ENCODE assay signal across 15 cellular contexts in genomic region chr11:125214466-125215204, GRCh38. TPM values are rescaled to one million over a fixed set of nuclear protein-coding genes. Genes with fewer than 3 reads are reported as not detected.
DNase-seq lines count a peak whose midpoint lies in the region; ATAC-seq, FAIRE-seq and TF ChIP-seq lines count a peak whose summit lies in the region.
"Had no signal": no experiment of that assay in that cellular context is flagged by ENCODE, and none has a peak within 500 bp of the region (broad histone marks: within the 10 kb centered on the region; RNA-seq: fewer than 3 reads in every experiment).

No MANE protein-coding gene starts in this region.

- no peaks in the 10 kb centered on the region for H3K9me2 ChIP-seq in SK-N-SH

- 57 to 76% methylated on average over 11 of the region's 11 CpGs for WGBS in pancreas, 2 donors
- 53% methylated on average over 9 of the region's 11 CpGs for WGBS in SK-N-SH (ENCODE audit: low lambda C conversion rate)

- CTCF ChIA-PET in SK-N-SH (lab: Yijun Ruan, JAX), result no interaction called here

- H3K4me3 ChIP-seq in iPS-20b (ENCODE audit: low read length) (no peak overlapping the region), pancreas (no peak overlapping the region), SK-N-SH (ENCODE audit: low read depth in 2 of 2, low read length in 1 of 2) (no peak overlapping the region)

- peak; percentile 74 for DNase-seq in ELF-1 (ENCODE audit: low read depth, low spot score)
- DNase-seq in dermis blood vessel endothelial cell, result peak; percentile 52
- DNase-seq in pancreas, result no peak
- DNase-seq in SK-N-SH, result no peak
- no peak for DNase-seq in NCI-H69 (lab: John Stamatoyannopoulos, UW)
- no peak for DNase-seq in AG08396 (ENCODE audit: low spot score)
- DNase-seq: activated CD4-positive, alpha-beta memory T cell treated with anti-CD3 and anti-CD28 coated beads for 36 hours; activated naive CD4-positive, alpha-beta T cell; HFFc6; hypothalamus; NCI-H2171; stimulated activated CD4-positive, alpha-beta T cell treated with anti-CD3 and anti-CD28 coated beads, Interleukin-4, amount 100 ng/mL, for 4 hours had no signal

- no peaks in the 10 kb centered on the region for H3F3A ChIP-seq in SK-N-SH (replicated peaks; ENCODE audit: insufficient read depth)

- no peak for FAIRE-seq in pancreas (lab: Jason Lieb, UNC)

- POLR2A ChIA-PET in SK-N-SH (lab: Yijun Ruan, JAX), result no interaction called here

- TF ChIP-seq EP300 in SK-N-SH (IDR thresholded peaks at IDR 0.05; ENCODE audit: borderline replicate concordance in 1 of 2, low read depth in 1 of 2, low read length in 1 of 2), result no peak

- H3K79me2 ChIP-seq in SK-N-SH (ENCODE audit: insufficient read depth), result no peaks in the 10 kb centered on the region

- no peaks in the 10 kb centered on the region for H3K9me3 ChIP-seq in iPS-20b (ENCODE audit: insufficient read depth, low read depth, low read length)
- no peaks in the 10 kb centered on the region for H3K9me3 ChIP-seq in pancreas
- no peaks in the 10 kb centered on the region for H3K9me3 ChIP-seq in SK-N-SH
- H3K9me3 ChIP-seq: neutrophil had no signal

- TF ChIP-seq CTCF in pancreas (IDR thresholded peaks at IDR 0.05) (no peak), SK-N-SH (IDR thresholded peaks at IDR 0.05) (no peak)

- no peak for TF ChIP-seq RAD21 in SK-N-SH (IDR thresholded peaks at IDR 0.05; ENCODE audit: low read length)

- H4K20me1 ChIP-seq in SK-N-SH (ENCODE audit: insufficient read depth), result no peaks in the 10 kb centered on the region

- H3K36me3 ChIP-seq in iPS-20b (ENCODE audit: insufficient read depth, low read depth, low read length) (no peaks in the 10 kb centered on the region), pancreas (no peaks in the 10 kb centered on the region), SK-N-SH (replicated peaks in 1 of 2; ENCODE audit: control insufficient read depth in 1 of 2, insufficient read depth in 2 of 2, low read length in 1 of 2) (no peaks in the 10 kb centered on the region)
- H3K36me3 ChIP-seq: neutrophil had no signal

- H3K27me3 ChIP-seq in iPS-20b (ENCODE audit: insufficient read depth, low read length) (no peaks in the 10 kb centered on the region; the same call in 1 of the 2 replicates), pancreas (no peaks in the 10 kb centered on the region), SK-N-SH (ENCODE audit: insufficient read depth) (no peaks in the 10 kb centered on the region)

- intact Hi-C loops in pancreas (cut with DNase I), result no loop called here

- no peak overlapping the region for H2AFZ ChIP-seq in SK-N-SH (ENCODE audit: low read depth)

- H3K4me2 ChIP-seq in SK-N-SH, result no peak overlapping the region

- peaks cover 23% of the 10 kb centered on the region for H3K4me1 ChIP-seq in iPS-20b (ENCODE audit: insufficient read depth, low read length)
- H3K4me1 ChIP-seq in pancreas, result peaks cover 0 to 5% (median 0%) of the 10 kb centered on the region in 3 donors
- H3K4me1 ChIP-seq in SK-N-SH (ENCODE audit: control insufficient read depth in 1 of 2, insufficient read depth in 2 of 2, low read depth in 1 of 2, low read length in 1 of 2), result no peaks in the 10 kb centered on the region

- H3K9ac ChIP-seq in iPS-20b (ENCODE audit: low read depth, low read length), result peak overlapping the region; percentile 41; the same call in 1 of the 2 replicates
- no peak overlapping the region for H3K9ac ChIP-seq in SK-N-SH

- peak in 3 of 4 donors; percentile 35 to 48 (median 43) for ATAC-seq in pancreas
- no peak for ATAC-seq in HG03342 (IDR thresholded peaks at IDR 0.05; ENCODE audit: unreplicated experiment)

- H3K27ac ChIP-seq in iPS-20b (ENCODE audit: low read length) (no peak overlapping the region), pancreas (no peak overlapping the region), SK-N-SH (ENCODE audit: low read depth in 2 of 2, low read length in 1 of 2) (no peak overlapping the region)
- H3K27ac ChIP-seq: neutrophil had no signal

TF ChIP-seq in SK-N-SH, 30 proteins besides CTCF, POLR2A, EP300 and RAD21:
- no peak for TF ChIP-seq RCOR1 (IDR thresholded peaks at IDR 0.05; ENCODE audit: low read length)
- no peak for TF ChIP-seq TEAD4 (IDR thresholded peaks at IDR 0.05; ENCODE audit: borderline replicate concordance, insufficient read depth)
- no peak for TF ChIP-seq RXRA (IDR thresholded peaks at IDR 0.05; ENCODE audit: borderline replicate concordance, low read depth)
- TF ChIP-seq MEF2A (IDR thresholded peaks at IDR 0.05; ENCODE audit: borderline replicate concordance, low read depth), result no peak
- no peak for TF ChIP-seq JUND (IDR thresholded peaks at IDR 0.05)

RNA-seq across cellular contexts. Expression of gene PKNOX2, which starts 50.1 kb away (rescaled TPM):
- total RNA-seq in dermis blood vessel endothelial cell, result not detected in 2 replicates
- 1 to 10 TPM; 4.3 to 8.1 (median 5.9) TPM for total RNA-seq in pancreas
- polyA plus RNA-seq in pancreas, result 1 to 10 TPM; 3.4 to 6.4 TPM
- 0.02 TPM in 1 of 2 replicates, not detected in the other for polyA plus RNA-seq in SK-N-SH (2012; rRNA removed)
- 0.01 and 0.03 TPM in 2 replicates for polyA plus RNA-seq in SK-N-SH (2012; cell fraction: cytosol; rRNA removed)
- not detected in 2 replicates for polyA plus RNA-seq in SK-N-SH (2012; cell fraction: nucleus; rRNA removed)
- total RNA-seq: activated CD4-positive, alpha-beta memory T cell treated with anti-CD3 and anti-CD28 coated beads for 36 hours had no signal

Comparison
In these comparisons a context has a peak if more than half of its experiments do, and no peak if none do; other contexts are left out.
1. DNase-seq: peak in ELF-1 (single experiment) and dermis blood vessel endothelial cell (single experiment); none in pancreas (0 of 6), SK-N-SH (single experiment), NCI-H69 (single experiment) and AG08396 (single experiment).